Comparison of ENCODE assay signal across 22 cellular contexts in genomic region chr11:128244896-128245295, GRCh38.
DNase-seq lines count a peak whose midpoint lies in the region; TF ChIP-seq lines count a peak whose summit lies in the region.
"Had no signal": no experiment of that assay in that cellular context is flagged by ENCODE, and none has a peak within 500 bp of the region (broad histone marks: within the 10 kb centered on the region; RNA-seq: fewer than 3 reads in every experiment).

No MANE protein-coding gene starts in this region.

- no peaks in the 10 kb centered on the region for H3K9me3 ChIP-seq in GM23248 (ENCODE audit: low read depth)
- H3K9me3 ChIP-seq: A549 had no signal

- H3F3A ChIP-seq in GM23248 (ENCODE audit: insufficient read depth): no peaks in the 10 kb centered on the region

- in situ Hi-C loops in GM23248 (cut with MboI): no loop called here

- no peaks in the 10 kb centered on the region for H3K9me3 Mint-ChIP-seq in nephron
- no peaks in the 10 kb centered on the region for H3K9me3 Mint-ChIP-seq in MCF 10A (ENCODE audit: unreplicated experiment)
- H3K9me3 Mint-ChIP-seq: CD8-positive, alpha-beta memory T cell; HFFc6 had no signal

- no peaks in the 10 kb centered on the region for H4K20me1 ChIP-seq in GM23248 (ENCODE audit: insufficient read depth)

- peak; percentile 55 for DNase-seq in GM23248
- DNase-seq in cardiac fibroblast (ENCODE audit: low read depth in 2 of 2): peak; percentile 18 to 64
- peak; percentile 35 for DNase-seq in fibroblast of pulmonary artery (ENCODE audit: low read depth)
- DNase-seq in GDM1 (lab: John Stamatoyannopoulos, UW): no peak
- DNase-seq in SIG-M5 treated with dmso at 0.1 percent for 504 hours (lab: John Stamatoyannopoulos, UW; ENCODE audit: unreplicated experiment): no peak
- no peak for DNase-seq in MCF 10A (ENCODE audit: unreplicated experiment)
- DNase-seq in activated CD4-positive, CD25-positive, alpha-beta regulatory T cell (lab: John Stamatoyannopoulos, UW): no peak
- DNase-seq: C1 segment of cervical spinal cord; CD8-positive, alpha-beta memory T cell; DMS53; HFFc6; NCI-H1048; NCI-H1436 treated with DMSO at 0.1 percent for 48 hours; NCI-H2029; NCI-H2171; NCI-H446; NCI-H526 treated with DMSO at 0.1 percent for 48 hours; NK-92 treated with Interleukin-12 subunit alpha and Interleukin-12 subunit beta, amount 100 ng/mL, for 24 hours; Right ventricle myocardium superior had no signal

- no peaks in the 10 kb centered on the region for H3K27me3 ChIP-seq in GM23248 (replicated peaks; ENCODE audit: insufficient read depth)

- H3K9me2 ChIP-seq in GM23248 (ENCODE audit: insufficient read depth): no peaks in the 10 kb centered on the region

- H3K27me3 Mint-ChIP-seq in nephron (ENCODE audit: low read depth): peaks cover 5% of the 10 kb centered on the region
- no peaks in the 10 kb centered on the region for H3K27me3 Mint-ChIP-seq in MCF 10A (ENCODE audit: insufficient read depth, unreplicated experiment)

- H3K4me3 ChIP-seq in GM23248 (no peak overlapping the region), cardiac fibroblast (replicated peaks in 1 of 2; ENCODE audit: low read depth in 2 of 2, low read length in 2 of 2) (no peak overlapping the region), fibroblast of pulmonary artery (replicated peaks; ENCODE audit: low read depth, low read length) (no peak overlapping the region)
- H3K4me3 ChIP-seq: A549, SK-N-MC had no signal

- H3K36me3 ChIP-seq in GM23248 (ENCODE audit: low read depth): no peaks in the 10 kb centered on the region

- no peak overlapping the region for H3K9ac ChIP-seq in GM23248

- intact Hi-C loops in MCF 10A (cut with micrococcal nuclease): no loop called here

- no peak overlapping the region for H3K27ac ChIP-seq in GM23248
- H3K27ac ChIP-seq: A549, SK-N-MC had no signal

- no peaks in the 10 kb centered on the region for H3K79me2 ChIP-seq in GM23248 (ENCODE audit: insufficient read depth)

- H3K4me3 Mint-ChIP-seq in nephron: no peak overlapping the region
- H3K4me3 Mint-ChIP-seq in MCF 10A (ENCODE audit: unreplicated experiment): no peak overlapping the region
- H3K4me3 Mint-ChIP-seq: CD8-positive, alpha-beta memory T cell; HFFc6 had no signal

- H3K36me3 Mint-ChIP-seq in nephron (ENCODE audit: low read depth): no peaks in the 10 kb centered on the region
- no peaks in the 10 kb centered on the region for H3K36me3 Mint-ChIP-seq in MCF 10A (ENCODE audit: insufficient read depth, unreplicated experiment)
- H3K36me3 Mint-ChIP-seq: CD8-positive, alpha-beta memory T cell had no signal

- no peak overlapping the region for H3K4me2 ChIP-seq in GM23248 (ENCODE audit: unreplicated experiment)
- H3K4me2 ChIP-seq: A549 had no signal

- H3K4me1 Mint-ChIP-seq in nephron (peaks cover 66% of the 10 kb centered on the region), MCF 10A (ENCODE audit: insufficient read depth, unreplicated experiment) (no peaks in the 10 kb centered on the region)
- H3K4me1 Mint-ChIP-seq: CD8-positive, alpha-beta memory T cell had no signal

- H2AFZ ChIP-seq in GM23248: no peak overlapping the region

- CTCF ChIA-PET in MCF 10A (lab: Yijun Ruan, JAX): interaction anchor here (0.6 to 1.5 kb wide), 3 partner anchors 73 to 713 kb away, joined by 3 to 6 read pairs (median 3); no protein-coding TSS in a partner anchor

- 68 to 70% methylated on average over 5 of the region's 5 CpGs for WGBS in GM23248 (ENCODE audit: low coverage in 1 of 2, low lambda C conversion rate in 2 of 2, missing lambda C conversion rate in 2 of 2), 2 experiments

- H3K27ac Mint-ChIP-seq in nephron (peak overlapping the region; percentile 98 to 99 (median 99)), MCF 10A (ENCODE audit: low read depth, unreplicated experiment) (no peak overlapping the region)
- H3K27ac Mint-ChIP-seq: HFFc6 had no signal

- TF ChIP-seq CTCF in cardiac fibroblast (IDR thresholded peaks at IDR 0.05; ENCODE audit: low read depth, low read length) (no peak), fibroblast of pulmonary artery (IDR thresholded peaks at IDR 0.05; ENCODE audit: low read length, missing control alignments) (no peak), nephron (IDR thresholded peaks at IDR 0.05; ENCODE audit: unreplicated experiment in 3 of 3) (no peak), MCF 10A (IDR thresholded peaks at IDR 0.05; ENCODE audit: unreplicated experiment) (no peak)

- no TSS peak for BruUV-seq in MCF 10A (replicated peaks; lab: Mats Ljungman, UMichigan)

- H3K4me1 ChIP-seq in GM23248 (ENCODE audit: insufficient read depth): peaks cover 22% of the 10 kb centered on the region
- H3K4me1 ChIP-seq: A549 had no signal

- POLR2A ChIA-PET in MCF 10A (lab: Yijun Ruan, JAX): no interaction called here

Comparison
In these comparisons a context has a peak if more than half of its experiments do, and no peak if none do; other contexts are left out.
1. DNase-seq: peak in GM23248 (single experiment), cardiac fibroblast (2 of 2) and fibroblast of pulmonary artery (single experiment); none in GDM1 (single experiment), SIG-M5 treated with dmso at 0.1 percent for 504 hours (single experiment), MCF 10A (single experiment) and activated CD4-positive, CD25-positive, alpha-beta regulatory T cell (0 of 4).